ENCODE assay signal across 19 cellular contexts in genomic region chr2:111703759-111704158, GRCh38.
DNase-seq lines count a peak whose midpoint lies in the region; ATAC-seq and TF ChIP-seq lines count a peak whose summit lies in the region.
"Had no signal": no experiment of that assay in that cellular context is flagged by ENCODE, and none has a peak within 500 bp of the region (broad histone marks: within the 10 kb centered on the region; RNA-seq: fewer than 3 reads in every experiment).

No MANE protein-coding gene starts in this region.

- intact Hi-C loops in MCF 10A (cut with micrococcal nuclease), result loop anchor here (1.0 kb wide), 1 partner anchor 583 kb away; the partner anchor contains the start of gene BCL2L11
- intact Hi-C loops in breast epithelium (cut with DNase I; ENCODE audit: low total_unique reads), result no loop called here
- intact Hi-C loops in spleen (cut with DNase I; ENCODE audit: low total_unique reads), result no loop called here

- H3K4me3 Mint-ChIP-seq in MCF 10A (ENCODE audit: unreplicated experiment) (no peak overlapping the region), neural progenitor cell (no peak overlapping the region)
- H3K4me3 Mint-ChIP-seq: memory B cell, nephron had no signal

- H3K27me3 ChIP-seq in breast epithelium (no peaks in the 10 kb centered on the region), neural progenitor cell (no peaks in the 10 kb centered on the region), spleen (replicated peaks in 1 of 7) (no peaks in the 10 kb centered on the region)
- H3K27me3 ChIP-seq: hepatocyte, upper lobe of right lung had no signal

- H3K27me3 Mint-ChIP-seq in MCF 10A (ENCODE audit: insufficient read depth, unreplicated experiment) (no peaks in the 10 kb centered on the region), neural progenitor cell (ENCODE audit: insufficient read depth, low read depth) (peaks cover 9% of the 10 kb centered on the region)

- H3K4me1 Mint-ChIP-seq in MCF 10A (ENCODE audit: insufficient read depth, unreplicated experiment) (peaks cover 58% of the 10 kb centered on the region), neural progenitor cell (peaks cover 59% of the 10 kb centered on the region)

- H3K36me3 Mint-ChIP-seq in MCF 10A (ENCODE audit: insufficient read depth, unreplicated experiment), result no peaks in the 10 kb centered on the region
- H3K36me3 Mint-ChIP-seq in neural progenitor cell, result no peaks in the 10 kb centered on the region
- H3K36me3 Mint-ChIP-seq: memory B cell had no signal

- 81 to 95% (median 86%) methylated on average over 5 of the region's 5 CpGs for WGBS in spleen, 5 donors

- ATAC-seq in GM19328 (IDR thresholded peaks at IDR 0.05; ENCODE audit: unreplicated experiment), result no peak
- no peak for ATAC-seq in left lobe of liver
- no peak for ATAC-seq in GM21723 (IDR thresholded peaks at IDR 0.05; ENCODE audit: unreplicated experiment)
- ATAC-seq: upper lobe of right lung had no signal

- TF ChIP-seq POLR2A in breast epithelium (IDR thresholded peaks at IDR 0.05) (no peak), spleen (IDR thresholded peaks at IDR 0.05) (no peak)

- H3K4me1 ChIP-seq in breast epithelium (peaks cover 0 to 8% of the 10 kb centered on the region in 2 donors), neural progenitor cell (peaks cover 57% of the 10 kb centered on the region), spleen (peaks cover 10 to 59% (median 29%) of the 10 kb centered on the region in 6 donors)

- H3F3A ChIP-seq in neural progenitor cell (ENCODE audit: low read depth), result peaks cover 40% of the 10 kb centered on the region

- H3K4me3 ChIP-seq in breast epithelium, result no peak overlapping the region
- no peak overlapping the region for H3K4me3 ChIP-seq in neural progenitor cell
- no peak overlapping the region for H3K4me3 ChIP-seq in spleen
- H3K4me3 ChIP-seq: hepatocyte, SK-N-MC, upper lobe of right lung had no signal

- CTCF ChIA-PET in MCF 10A (lab: Yijun Ruan, JAX), result no interaction called here
- CTCF ChIA-PET in RWPE1 (lab: Yijun Ruan, JAX), result interaction anchor here (0.6 kb wide), 1 partner anchor 85 kb away, joined by 4 read pairs; no protein-coding TSS in a partner anchor

- H3K27ac ChIP-seq in breast epithelium (no peak overlapping the region), RWPE1 (peak overlapping the region; percentile 96), neural progenitor cell (peak overlapping the region; percentile 95), spleen (peak overlapping the region in 1 of 8 donors; percentile 11)
- H3K27ac ChIP-seq: hepatocyte, SK-N-MC, upper lobe of right lung had no signal

- H3K27ac Mint-ChIP-seq in MCF 10A (ENCODE audit: low read depth, unreplicated experiment) (peak overlapping the region; percentile 35), neural progenitor cell (peak overlapping the region; percentile 37)
- H3K27ac Mint-ChIP-seq: memory B cell had no signal

- peak; percentile 43 for DNase-seq in MCF 10A (ENCODE audit: unreplicated experiment)
- no peak for DNase-seq in breast epithelium (ENCODE audit: low spot score in 2 of 2)
- DNase-seq in RWPE1 (ENCODE audit: low spot score), result no peak
- no peak for DNase-seq in neural progenitor cell (ENCODE audit: low spot score)
- DNase-seq in spleen, result no peak
- no peak for DNase-seq in left lobe of liver (ENCODE audit: low spot score)
- DNase-seq: activated CD4-positive, alpha-beta T cell treated with anti-CD3 and anti-CD28 coated beads, Interleukin-2, amount 50 U/mL, for 1 hour; caudate nucleus; effector memory CD4-positive, alpha-beta T cell; MV-4-11; NCI-H2029 treated with DMSO at 0.1 percent for 48 hours; stimulated activated naive CD4-positive, alpha-beta T cell treated with Interleukin-2 at 50 U/mL for 16 hours; upper lobe of right lung had no signal

- H3K79me2 ChIP-seq in neural progenitor cell (ENCODE audit: low read depth), result no peaks in the 10 kb centered on the region
- H3K79me2 ChIP-seq: hepatocyte had no signal

- POLR2A ChIA-PET in MCF 10A (lab: Yijun Ruan, JAX), result interaction anchor here (1.7 kb wide), 1 partner anchor 583 kb away, joined by 5 read pairs; the partner anchor contains the start of gene BCL2L11
- POLR2A ChIA-PET in RWPE1 (lab: Yijun Ruan, JAX; ENCODE audit: low non-redundant PET), result no interaction called here

- BruUV-seq in MCF 10A (replicated peaks; lab: Mats Ljungman, UMichigan), result no TSS peak

- peak overlapping the region; percentile 24 for H3K4me2 ChIP-seq in neural progenitor cell
- H3K4me2 ChIP-seq: hepatocyte had no signal

- H3K36me3 ChIP-seq in breast epithelium, result no peaks in the 10 kb centered on the region
- H3K36me3 ChIP-seq in neural progenitor cell, result no peaks in the 10 kb centered on the region
- no peaks in the 10 kb centered on the region for H3K36me3 ChIP-seq in spleen
- H3K36me3 ChIP-seq: upper lobe of right lung had no signal

- no peak for TF ChIP-seq CTCF in MCF 10A (IDR thresholded peaks at IDR 0.05; ENCODE audit: unreplicated experiment)
- no peak for TF ChIP-seq CTCF in breast epithelium (IDR thresholded peaks at IDR 0.05)
- TF ChIP-seq CTCF in RWPE1 (conservative IDR thresholded peaks at IDR 0.05; ENCODE audit: low read depth), result no peak
- TF ChIP-seq CTCF in neural progenitor cell (IDR thresholded peaks at IDR 0.05), result no peak
- TF ChIP-seq CTCF in spleen (IDR thresholded peaks at IDR 0.05 in 8 of 11, conservative IDR thresholded peaks at IDR 0.05 in 3 of 11), result no peak

- H2AFZ ChIP-seq in neural progenitor cell (replicated peaks), result no peak overlapping the region
- H2AFZ ChIP-seq: hepatocyte had no signal

- H3K9me3 Mint-ChIP-seq in MCF 10A (ENCODE audit: unreplicated experiment), result no peaks in the 10 kb centered on the region
- peaks cover 2% of the 10 kb centered on the region for H3K9me3 Mint-ChIP-seq in neural progenitor cell
- H3K9me3 Mint-ChIP-seq: memory B cell, nephron had no signal

- no peak overlapping the region for H3K9ac ChIP-seq in neural progenitor cell

- no peaks in the 10 kb centered on the region for H3K9me3 ChIP-seq in breast epithelium
- no peaks in the 10 kb centered on the region for H3K9me3 ChIP-seq in neural progenitor cell (ENCODE audit: low read depth)
- no peaks in the 10 kb centered on the region for H3K9me3 ChIP-seq in spleen
- H3K9me3 ChIP-seq: upper lobe of right lung had no signal

- H4K20me1 ChIP-seq in neural progenitor cell (ENCODE audit: low read depth), result no peaks in the 10 kb centered on the region

Comparison
In these comparisons a context has a peak if more than half of its experiments do, and no peak if none do; other contexts are left out.
1. H3K27ac ChIP-seq: peak in RWPE1 (single experiment) and neural progenitor cell (single experiment); none in breast epithelium (0 of 2).